Comparison of ENCODE assay signal across 1 cellular context in the genomic region with DNA sequence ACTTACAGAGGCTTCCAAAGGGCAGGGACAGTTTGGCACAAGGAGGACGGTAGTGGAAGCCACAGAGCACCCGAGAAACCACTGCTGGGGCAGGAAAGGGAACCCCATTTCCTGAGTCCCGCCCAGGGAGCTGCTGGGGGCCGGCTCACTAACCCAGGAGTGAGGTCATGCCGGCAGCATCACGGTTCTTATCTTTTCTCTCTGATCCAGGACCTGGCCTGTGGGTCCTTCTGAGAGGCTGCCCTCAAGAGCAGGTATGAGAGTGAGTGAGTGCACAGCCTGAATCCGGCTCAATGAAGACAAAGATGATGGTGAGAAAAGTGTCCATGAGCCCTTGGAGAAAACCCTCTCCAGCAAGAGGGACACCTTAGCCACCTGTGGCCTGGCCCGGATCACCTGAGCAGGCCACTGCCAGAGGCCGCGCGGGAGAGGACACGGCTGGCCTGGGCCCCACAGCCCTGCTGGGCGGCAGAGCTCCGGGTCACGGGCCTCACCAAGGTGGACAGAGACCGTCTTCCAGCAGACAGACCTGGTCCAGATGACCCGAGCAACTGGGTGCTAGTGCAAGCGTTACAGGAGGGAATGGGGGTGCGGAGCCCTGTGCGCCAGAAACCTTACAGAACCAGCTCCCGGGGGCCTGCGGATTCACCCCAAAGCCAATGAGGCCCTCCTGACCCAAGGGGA.
TF ChIP-seq lines count a peak whose summit lies in the region.

No MANE protein-coding gene starts in this region.

TF ChIP-seq in GM12878, 131 proteins besides CTCF, POLR2A, EP300 and RAD21 (continued from another document):
- TF ChIP-seq, protein P1, sequence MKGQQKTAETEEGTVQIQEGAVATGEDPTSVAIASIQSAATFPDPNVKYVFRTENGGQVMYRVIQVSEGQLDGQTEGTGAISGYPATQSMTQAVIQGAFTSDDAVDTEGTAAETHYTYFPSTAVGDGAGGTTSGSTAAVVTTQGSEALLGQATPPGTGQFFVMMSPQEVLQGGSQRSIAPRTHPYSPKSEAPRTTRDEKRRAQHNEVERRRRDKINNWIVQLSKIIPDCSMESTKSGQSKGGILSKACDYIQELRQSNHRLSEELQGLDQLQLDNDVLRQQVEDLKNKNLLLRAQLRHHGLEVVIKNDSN (IDR thresholded peaks at IDR 0.05; ENCODE audit: borderline replicate concordance, extremely low read length, insufficient read depth, low read depth, low read length), result no peak
- TF ChIP-seq HDAC6 (IDR thresholded peaks at IDR 0.05; ENCODE audit: unreplicated experiment) (no peak), KDM1A (IDR thresholded peaks at IDR 0.05; ENCODE audit: borderline replicate concordance) (no peak), EZH2 (IDR thresholded peaks at IDR 0.05; ENCODE audit: borderline replicate concordance, control insufficient read depth, low read depth, low read length) (no peak), JUND (IDR thresholded peaks at IDR 0.05; ENCODE audit: low read depth, low read length) (no peak), MYC (IDR thresholded peaks at IDR 0.05; ENCODE audit: insufficient read depth, insufficient read length, insufficient replicate concordance, low read length, severe bottlenecking) (no peak)
- TF ChIP-seq, protein P2, sequence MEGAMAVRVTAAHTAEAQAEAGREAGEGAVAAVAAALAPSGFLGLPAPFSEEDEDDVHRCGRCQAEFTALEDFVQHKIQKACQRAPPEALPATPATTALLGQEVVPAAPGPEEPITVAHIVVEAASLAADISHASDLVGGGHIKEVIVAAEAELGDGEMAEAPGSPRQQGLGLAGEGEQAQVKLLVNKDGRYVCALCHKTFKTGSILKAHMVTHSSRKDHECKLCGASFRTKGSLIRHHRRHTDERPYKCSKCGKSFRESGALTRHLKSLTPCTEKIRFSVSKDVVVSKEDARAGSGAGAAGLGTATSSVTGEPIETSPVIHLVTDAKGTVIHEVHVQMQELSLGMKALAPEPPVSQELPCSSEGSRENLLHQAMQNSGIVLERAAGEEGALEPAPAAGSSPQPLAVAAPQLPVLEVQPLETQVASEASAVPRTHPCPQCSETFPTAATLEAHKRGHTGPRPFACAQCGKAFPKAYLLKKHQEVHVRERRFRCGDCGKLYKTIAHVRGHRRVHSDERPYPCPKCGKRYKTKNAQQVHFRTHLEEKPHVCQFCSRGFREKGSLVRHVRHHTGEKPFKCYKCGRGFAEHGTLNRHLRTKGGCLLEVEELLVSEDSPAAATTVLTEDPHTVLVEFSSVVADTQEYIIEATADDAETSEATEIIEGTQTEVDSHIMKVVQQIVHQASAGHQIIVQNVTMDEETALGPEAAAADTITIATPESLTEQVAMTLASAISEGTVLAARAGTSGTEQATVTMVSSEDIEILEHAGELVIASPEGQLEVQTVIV (IDR thresholded peaks at IDR 0.05; ENCODE audit: borderline replicate concordance, partially characterized antibody), result no peak
- TF ChIP-seq, protein P3, sequence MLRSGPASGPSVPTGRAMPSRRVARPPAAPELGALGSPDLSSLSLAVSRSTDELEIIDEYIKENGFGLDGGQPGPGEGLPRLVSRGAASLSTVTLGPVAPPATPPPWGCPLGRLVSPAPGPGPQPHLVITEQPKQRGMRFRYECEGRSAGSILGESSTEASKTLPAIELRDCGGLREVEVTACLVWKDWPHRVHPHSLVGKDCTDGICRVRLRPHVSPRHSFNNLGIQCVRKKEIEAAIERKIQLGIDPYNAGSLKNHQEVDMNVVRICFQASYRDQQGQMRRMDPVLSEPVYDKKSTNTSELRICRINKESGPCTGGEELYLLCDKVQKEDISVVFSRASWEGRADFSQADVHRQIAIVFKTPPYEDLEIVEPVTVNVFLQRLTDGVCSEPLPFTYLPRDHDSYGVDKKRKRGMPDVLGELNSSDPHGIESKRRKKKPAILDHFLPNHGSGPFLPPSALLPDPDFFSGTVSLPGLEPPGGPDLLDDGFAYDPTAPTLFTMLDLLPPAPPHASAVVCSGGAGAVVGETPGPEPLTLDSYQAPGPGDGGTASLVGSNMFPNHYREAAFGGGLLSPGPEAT (IDR thresholded peaks at IDR 0.05; ENCODE audit: low read depth), result no peak
